8 cellular contexts compared by ENCODE assay signal in the genomic region with DNA sequence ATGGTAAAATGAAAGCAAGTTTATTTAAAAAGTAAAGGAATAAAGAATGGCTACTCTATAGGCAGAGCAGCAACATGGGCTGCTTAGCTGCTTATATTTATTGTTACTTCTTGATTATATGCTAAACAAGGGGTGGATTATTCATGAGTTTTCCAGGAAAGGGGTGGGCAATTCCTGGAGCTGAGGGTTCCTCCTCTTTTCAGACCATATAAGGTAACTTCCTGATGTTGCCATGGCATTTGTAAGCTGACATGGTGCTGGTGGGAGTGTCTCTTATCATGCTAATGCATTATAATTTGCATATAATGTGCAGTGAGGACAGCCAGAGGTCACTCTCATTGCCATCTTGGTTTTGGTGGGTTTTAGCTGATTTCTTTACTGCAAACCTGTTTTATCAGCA. TPM values are rescaled to one million over a fixed set of nuclear protein-coding genes. Genes with fewer than 3 reads are reported as not detected.
"Had no signal": no experiment of that assay in that cellular context is flagged by ENCODE, and none has a peak within 500 bp of the region (broad histone marks: within the 10 kb centered on the region; RNA-seq: fewer than 3 reads in every experiment).

No MANE protein-coding gene starts in this region.

RNA-seq across cellular contexts. Expression of gene TREML2, which starts 11.9 kb away (rescaled TPM):
- total RNA-seq: LHCN-M2, MCF 10A, PC-9, RPMI7951, SK-MEL-5 had no signal

RNA-seq across cellular contexts. Expression of gene TREM2, which starts 26.1 kb away (rescaled TPM):
- total RNA-seq: LHCN-M2, OCI-LY7, PC-9, RPMI7951, SK-MEL-5 had no signal

RNA-seq across cellular contexts. Expression of gene TREML1, which starts 34.9 kb away (rescaled TPM):
- total RNA-seq: LHCN-M2, MCF 10A, OCI-LY7, PC-9, Right ventricle myocardium inferior, RPMI7951, SJCRH30, SK-MEL-5 had no signal

RNA-seq across cellular contexts. Expression of gene TREML4, which starts 39.1 kb away (rescaled TPM):
- total RNA-seq: LHCN-M2, MCF 10A, OCI-LY7, PC-9, Right ventricle myocardium inferior, RPMI7951, SK-MEL-5 had no signal
